15 cellular contexts compared by ENCODE assay signal in genomic region chr1:112263464-112263863, GRCh38.
A peak's percentile ranks its signal among the peaks of the same experiment; 100 is the strongest.
DNase-seq lines count a peak whose midpoint lies in the region; ATAC-seq and TF ChIP-seq lines count a peak whose summit lies in the region.
"Had no signal": no experiment of that assay in that cellular context is flagged by ENCODE, and none has a peak within 500 bp of the region (broad histone marks: within the 10 kb centered on the region; RNA-seq: fewer than 3 reads in every experiment).

No MANE protein-coding gene starts in this region.

- no peaks in the 10 kb centered on the region for H3K36me3 ChIP-seq in mucosa of descending colon (ENCODE audit: low read depth)
- H3K36me3 ChIP-seq: esophagus muscularis mucosa had no signal

- H3K4me3 Mint-ChIP-seq in glutamatergic neuron (ENCODE audit: unreplicated experiment) = no peak overlapping the region
- H3K4me3 Mint-ChIP-seq: H9 had no signal

- TF ChIP-seq CTCF in mucosa of descending colon (IDR thresholded peaks at IDR 0.05) (no peak), glutamatergic neuron (IDR thresholded peaks at IDR 0.05; ENCODE audit: partially characterized antibody, unreplicated experiment) (no peak)

- H3K9me3 Mint-ChIP-seq in glutamatergic neuron (ENCODE audit: unreplicated experiment) = no peaks in the 10 kb centered on the region
- H3K9me3 Mint-ChIP-seq: H9 had no signal

- H3K4me1 ChIP-seq in mucosa of descending colon (ENCODE audit: low read depth) = peaks cover 4% of the 10 kb centered on the region
- H3K4me1 ChIP-seq: psoas muscle had no signal

- H3K4me1 Mint-ChIP-seq in glutamatergic neuron (ENCODE audit: low read depth, unreplicated experiment) = peaks cover 8% of the 10 kb centered on the region

- H3K9me3 ChIP-seq in mucosa of descending colon = no peaks in the 10 kb centered on the region
- H3K9me3 ChIP-seq: esophagus muscularis mucosa, psoas muscle had no signal

- H3K27me3 Mint-ChIP-seq in glutamatergic neuron (ENCODE audit: unreplicated experiment) = peaks cover 1% of the 10 kb centered on the region

- H3K4me3 ChIP-seq in mucosa of descending colon = no peak overlapping the region
- H3K4me3 ChIP-seq: esophagus muscularis mucosa, psoas muscle had no signal

- no peak overlapping the region for H3K27ac Mint-ChIP-seq in glutamatergic neuron (ENCODE audit: unreplicated experiment)
- H3K27ac Mint-ChIP-seq: H9 had no signal

- intact Hi-C loops in mucosa of descending colon (cut with DNase I, micrococcal nuclease) = no loop called here

- H3K36me3 Mint-ChIP-seq in glutamatergic neuron (ENCODE audit: unreplicated experiment) = no peaks in the 10 kb centered on the region

- peak; percentile 23 for ATAC-seq in mucosa of descending colon
- ATAC-seq: Panc1 had no signal

- DNase-seq in CMK (ENCODE audit: low read depth) = peak; percentile 11
- DNase-seq in OCI-M1 (lab: John Stamatoyannopoulos, UW) = peak; percentile 33
- peak; percentile 42 for DNase-seq in dedifferentiated amniotic fluid mesenchymal stem cell (ENCODE audit: extremely low spot score)
- no peak for DNase-seq in mucosa of descending colon
- DNase-seq in stimulated activated CD4-positive, alpha-beta T cell treated with anti-CD3 and anti-CD28 coated beads, Interleukin-15, amount 100 ng/mL, for 24 hours = no peak
- DNase-seq in activated gamma-delta T cell (lab: John Stamatoyannopoulos, UW) = no peak
- DNase-seq in glutamatergic neuron = no peak
- no peak for DNase-seq in GM03348 (ENCODE audit: low spot score)
- DNase-seq: activated CD4-positive, alpha-beta T cell treated with anti-CD3 and anti-CD28 coated beads, Interleukin-2, amount 50 U/mL, for 48 hours; activated naive CD4-positive, alpha-beta T cell; H9; T-helper 1 cell had no signal

Comparison
In these comparisons a context has a peak if more than half of its experiments do, and no peak if none do; other contexts are left out.
1. DNase-seq: peak in CMK (single experiment), OCI-M1 (single experiment) and dedifferentiated amniotic fluid mesenchymal stem cell (single experiment); none in mucosa of descending colon (0 of 3), stimulated activated CD4-positive, alpha-beta T cell treated with anti-CD3 and anti-CD28 coated beads, Interleukin-15, amount 100 ng/mL, for 24 hours (single experiment), activated gamma-delta T cell (single experiment), glutamatergic neuron (single experiment) and GM03348 (single experiment).